ENCODE assay signal across 1 cellular context in genomic region chr4:10184051-10184450, GRCh38.
A peak's percentile ranks its signal among the peaks of the same experiment; 100 is the strongest.
TF ChIP-seq lines count a peak whose summit lies in the region.

No MANE protein-coding gene starts in this region.

TF ChIP-seq in K562, 482 proteins besides CTCF, POLR2A, EP300 and RAD21 (continued from another document):
- TF ChIP-seq ATF4 (CRISPR knock-in tag; IDR thresholded peaks at IDR 0.05) = no peak
- no peak for TF ChIP-seq ARID1B (IDR thresholded peaks at IDR 0.05)
- no peak for TF ChIP-seq GABPB2 (CRISPR knock-in tag; conservative IDR thresholded peaks at IDR 0.05)
- TF ChIP-seq BRF1 (IDR thresholded peaks at IDR 0.05; ENCODE audit: borderline replicate concordance, extremely low read depth, insufficient read length) = no peak
- peak; percentile 91 for TF ChIP-seq ZNF316 (IDR thresholded peaks at IDR 0.05)
- peak; percentile 66 for TF ChIP-seq MAFK (IDR thresholded peaks at IDR 0.05; ENCODE audit: low read length)
- no peak for TF ChIP-seq HOMEZ (CRISPR knock-in tag; IDR thresholded peaks at IDR 0.05)
- no peak for TF ChIP-seq ZNF766 (CRISPR knock-in tag; conservative IDR thresholded peaks at IDR 0.05)
- no peak for TF ChIP-seq TAL1 (IDR thresholded peaks at IDR 0.05)
- TF ChIP-seq ZNF431 (CRISPR knock-in tag; IDR thresholded peaks at IDR 0.05) = no peak
- TF ChIP-seq PATZ1 (CRISPR knock-in tag; IDR thresholded peaks at IDR 0.05; ENCODE audit: borderline replicate concordance) = no peak
- TF ChIP-seq ZNF609 (CRISPR knock-in tag; IDR thresholded peaks at IDR 0.05; ENCODE audit: borderline replicate concordance) = no peak
- TF ChIP-seq ZNF395 (CRISPR knock-in tag; IDR thresholded peaks at IDR 0.05) = no peak; the same call in 1 of the 2 replicates
- TF ChIP-seq ZNF511 (CRISPR knock-in tag; IDR thresholded peaks at IDR 0.05) = no peak
- peak; percentile 78 for TF ChIP-seq C11orf30 (IDR thresholded peaks at IDR 0.05; ENCODE audit: low read depth)
- no peak; a peak in 1 of 6 replicates for TF ChIP-seq ZBTB11 (CRISPR knock-in tag; IDR thresholded peaks at IDR 0.05)
- TF ChIP-seq NELFE (IDR thresholded peaks at IDR 0.05; ENCODE audit: insufficient read depth, insufficient read length) = no peak
- TF ChIP-seq CBX1 (IDR thresholded peaks at IDR 0.05; ENCODE audit: low read depth) = no peak
- peak; percentile 72 for TF ChIP-seq MAFG (tag; conservative IDR thresholded peaks at IDR 0.05)
- TF ChIP-seq RBFOX2 (IDR thresholded peaks at IDR 0.05; ENCODE audit: low read depth, low read length) = 0 out of 2 replicates have a peak, but pooled peaks have one; percentile 20
- peak; percentile 84; the same call in 1 of the 2 replicates for TF ChIP-seq BRD4 (IDR thresholded peaks at IDR 0.05)
- TF ChIP-seq HDAC3 (IDR thresholded peaks at IDR 0.05; ENCODE audit: borderline replicate concordance, partially characterized antibody) = no peak
- no peak for TF ChIP-seq PHF21A (IDR thresholded peaks at IDR 0.05; ENCODE audit: borderline replicate concordance, low read depth)
- no peak for TF ChIP-seq CEBPG (CRISPR knock-in tag; IDR thresholded peaks at IDR 0.05)
- TF ChIP-seq CEBPG (tag; conservative IDR thresholded peaks at IDR 0.05 in 1 of 2, IDR thresholded peaks at IDR 0.05 in 1 of 2) = peak in 1 of 2 experiments; percentile 4; a peak in 2 of 4 replicates
